ENCODE assay signal across 20 cellular contexts in genomic region chr6:139166238-139166955, GRCh38.
"Had no signal": no experiment of that assay in that cellular context is flagged by ENCODE, and none has a peak within 500 bp of the region (broad histone marks: within the 10 kb centered on the region; RNA-seq: fewer than 3 reads in every experiment).

No MANE protein-coding gene starts in this region.

- H3K9me3 ChIP-seq: colonic mucosa, tibial nerve, vagina had no signal

- H3K9me3 Mint-ChIP-seq: endodermal cell; stimulated activated naive CD8-positive, alpha-beta T cell treated with anti-CD3 and anti-CD28 coated beads, Interleukin-15, Interleukin-2, amounts not matched to agents 100 ng/mL and 50 ng/mL, for 24 hours had no signal

- H3K4me3 Mint-ChIP-seq: brain; endodermal cell; stimulated activated naive CD8-positive, alpha-beta T cell treated with anti-CD3 and anti-CD28 coated beads, Interleukin-15, Interleukin-2, amounts not matched to agents 100 ng/mL and 50 ng/mL, for 24 hours had no signal

- H3K36me3 ChIP-seq: colonic mucosa had no signal

- H3K4me3 ChIP-seq: colonic mucosa, tibial nerve, vagina had no signal

- H3K27me3 ChIP-seq: colonic mucosa, tibial nerve, vagina had no signal

- H3K27me3 Mint-ChIP-seq: brain; progenitor cell of endocrine pancreas; stimulated activated naive CD8-positive, alpha-beta T cell treated with anti-CD3 and anti-CD28 coated beads, Interleukin-15, Interleukin-2, amounts not matched to agents 100 ng/mL and 50 ng/mL, for 24 hours had no signal

- DNase-seq: activated CD4-positive, alpha-beta T cell treated with anti-CD3 and anti-CD28 coated beads, Interleukin-2, amount 50 U/mL, for 1 hour; activated effector memory CD4-positive, alpha-beta T cell treated with anti-CD3 and anti-CD28 coated beads, Interleukin-2, amount 50 U/mL, for 16 hours; activated T-cell treated with anti-CD3 and anti-CD28 coated beads, Interleukin-2, amount 50 U/mL, for 1 hour; anterior cingulate cortex; central memory CD4-positive, alpha-beta T cell; colonic mucosa; endodermal cell; erythroblast; foreskin melanocyte; glutamatergic neuron; hippocampal formation; left cardiac atrium; stimulated activated CD4-positive, alpha-beta T cell treated with anti-CD3 and anti-CD28 coated beads, Interleukin-12 subunit alpha, Interleukin-12 subunit beta, amount 100 ng/mL, for 4 hours; stimulated activated CD4-positive, alpha-beta T cell treated with anti-CD3 and anti-CD28 coated beads, Interleukin-1b, Interleukin-23, amount 100 ng/mL, for 48 hours; stimulated activated CD8-positive, alpha-beta memory T cell treated with anti-CD3 and anti-CD28 coated beads, Interleukin-4, amount 100 ng/mL, for 48 hours had no signal

- H3K27ac Mint-ChIP-seq: brain, endodermal cell, progenitor cell of endocrine pancreas had no signal

- H3K27ac ChIP-seq: colonic mucosa, tibial nerve, vagina had no signal

- ATAC-seq: left cardiac atrium had no signal
